Comparison of ENCODE assay signal across 16 cellular contexts in the genomic region with DNA sequence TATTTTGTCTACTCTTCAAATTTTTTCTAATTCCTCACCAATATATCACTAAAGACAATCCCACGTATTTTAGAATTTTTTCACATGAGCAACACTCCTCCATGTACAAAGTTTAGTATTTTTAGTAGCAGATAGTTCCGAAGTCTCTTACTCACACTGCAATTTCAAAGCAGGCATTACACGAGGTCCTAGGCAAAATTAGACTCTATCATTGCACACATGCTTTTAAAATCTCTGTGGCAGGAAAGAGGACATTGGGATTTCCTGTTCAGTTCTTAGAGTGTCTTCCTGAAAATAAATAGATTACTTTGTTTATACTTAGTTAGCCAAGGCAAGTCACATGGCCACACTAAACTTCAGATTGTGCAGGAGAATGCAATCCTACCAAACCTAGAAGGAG.
A peak's percentile ranks its signal among the peaks of the same experiment; 100 is the strongest.
DNase-seq lines count a peak whose midpoint lies in the region; TF ChIP-seq lines count a peak whose summit lies in the region.
"Had no signal": no experiment of that assay in that cellular context is flagged by ENCODE, and none has a peak within 500 bp of the region (broad histone marks: within the 10 kb centered on the region; RNA-seq: fewer than 3 reads in every experiment).

No MANE protein-coding gene starts in this region.

- no peaks in the 10 kb centered on the region for H3K27me3 ChIP-seq in BJ (ENCODE audit: control insufficient read depth, insufficient read depth, low read length)
- H3K27me3 ChIP-seq: BE2C had no signal

- TF ChIP-seq CTCF in BJ (IDR thresholded peaks at IDR 0.05; ENCODE audit: insufficient read depth, low read depth, low read length) (no peak), GM10266 (IDR thresholded peaks at IDR 0.05; ENCODE audit: control insufficient read depth, insufficient read depth, low read depth, missing control alignments) (no peak)

- peak; percentile 16 for DNase-seq in BJ (ENCODE audit: low read depth)
- peak; percentile 24 for DNase-seq in SK-N-MC (ENCODE audit: low read depth, low spot score)
- peak; percentile 6 for DNase-seq in dermis blood vessel endothelial cell
- peak; percentile 34 for DNase-seq in non-pigmented ciliary epithelial cell (ENCODE audit: low read depth)
- DNase-seq in GM10266 (ENCODE audit: extremely low spot score): no peak
- DNase-seq in superior temporal gyrus (ENCODE audit: extremely low spot score): no peak
- no peak for DNase-seq in activated CD4-positive, CD25-positive, alpha-beta regulatory T cell treated with anti-CD3 and anti-CD28 coated beads, Interleukin-2, amount 50 U/mL, for 72 hours
- DNase-seq: BE2C, DND-41, GF-D8, KG1, NCI-H1436 treated with DMSO at 0.1 percent for 48 hours, NCI-H2029 treated with DMSO at 0.1 percent for 48 hours, NCI-H510A, NCI-H82 had no signal

- POLR2A ChIA-PET in BJ (lab: Charles Lee): no interaction called here

- H3K27ac ChIP-seq in SK-N-MC: no peak overlapping the region

- H3K9ac ChIP-seq in SK-N-MC (ENCODE audit: insufficient read length): no peak overlapping the region

- H3K36me3 ChIP-seq in BJ (ENCODE audit: control insufficient read depth, insufficient read depth, low read length) (no peaks in the 10 kb centered on the region), SK-N-MC (ENCODE audit: insufficient read depth, low read length) (no peaks in the 10 kb centered on the region)
- H3K36me3 ChIP-seq: BE2C had no signal

- CTCF ChIA-PET in BJ (lab: Yijun Ruan, JAX): no interaction called here

- no peak overlapping the region for H3K4me3 ChIP-seq in BJ (ENCODE audit: low read depth, low read length)
- no peak overlapping the region for H3K4me3 ChIP-seq in SK-N-MC
- H3K4me3 ChIP-seq: GM23338 had no signal

- H3K9me3 ChIP-seq in SK-N-MC (ENCODE audit: low read depth, low read length): no peaks in the 10 kb centered on the region
- H3K9me3 ChIP-seq: BE2C had no signal

Comparison
In these comparisons a context has a peak if more than half of its experiments do, and no peak if none do; other contexts are left out.
1. DNase-seq: peak in BJ (single experiment), SK-N-MC (single experiment), dermis blood vessel endothelial cell (single experiment) and non-pigmented ciliary epithelial cell (single experiment); none in GM10266 (single experiment), superior temporal gyrus (single experiment) and activated CD4-positive, CD25-positive, alpha-beta regulatory T cell treated with anti-CD3 and anti-CD28 coated beads, Interleukin-2, amount 50 U/mL, for 72 hours (single experiment).